Comparison of ENCODE assay signal across 8 cellular contexts in the genomic region with DNA sequence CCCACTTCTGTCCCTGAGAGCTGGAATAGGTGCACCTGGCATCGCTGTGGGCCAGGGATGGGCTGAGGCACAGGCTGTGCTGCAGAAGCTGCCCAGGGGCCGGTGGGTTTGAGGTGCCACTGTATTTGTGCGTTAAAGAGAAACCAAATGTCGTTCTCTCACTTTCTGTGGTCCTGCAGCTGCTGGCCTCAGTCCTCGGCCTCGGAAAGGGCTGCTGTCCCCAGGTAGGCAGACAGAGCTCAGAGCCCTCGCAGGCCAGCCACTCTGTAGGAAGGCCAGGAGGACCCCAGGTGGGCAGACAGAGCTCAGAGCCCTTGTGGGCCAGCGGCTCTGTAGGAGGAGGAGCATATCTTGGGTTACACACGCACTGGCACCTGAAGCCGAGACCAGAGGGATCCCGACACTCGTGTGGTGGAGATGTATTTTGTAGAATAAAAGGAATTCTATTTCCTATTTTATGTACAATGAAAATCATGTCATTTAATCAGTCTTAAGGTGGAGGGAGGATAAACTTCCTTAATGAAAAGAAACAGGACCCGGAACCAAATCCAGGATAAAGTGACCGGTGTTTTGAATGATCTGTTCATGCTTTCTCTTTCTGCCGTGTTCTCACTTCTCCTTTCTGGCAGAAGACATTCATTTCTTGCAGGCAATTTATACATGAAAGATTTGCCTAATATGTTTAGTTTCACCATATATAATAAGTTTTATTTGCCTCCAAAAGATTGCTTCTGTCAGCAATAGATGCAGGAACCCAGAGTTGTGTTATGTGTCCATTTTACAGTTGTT. TPM values are rescaled to one million over a fixed set of nuclear protein-coding genes. Genes with fewer than 3 reads are reported as not detected.
DNase-seq lines count a peak whose midpoint lies in the region; ATAC-seq and TF ChIP-seq lines count a peak whose summit lies in the region.

No MANE protein-coding gene starts in this region.

- H3K27me3 Mint-ChIP-seq in H9 (ENCODE audit: low read depth), result peaks cover 1% of the 10 kb centered on the region

- no peak overlapping the region for H2AK5ac ChIP-seq in H9 (ENCODE audit: insufficient read length, low read length)

- H3K79me1 ChIP-seq in H9 (ENCODE audit: insufficient read depth, low read depth, low read length, poor library complexity, severe bottlenecking), result no peaks in the 10 kb centered on the region

- H4K20me1 ChIP-seq in H9 (ENCODE audit: control insufficient read depth, insufficient read depth, insufficient read length), result no peaks in the 10 kb centered on the region

- peak overlapping the region in 1 of 2 experiments; percentile 57; a peak in 1 of 5 replicates for H3K4me3 Mint-ChIP-seq in H9

- H3K4me1 ChIP-seq in H9 (ENCODE audit: insufficient read depth, low read length), result peaks cover 3% of the 10 kb centered on the region; the same call in 1 of the 2 replicates
- H3K4me1 ChIP-seq in Panc1 (ENCODE audit: control insufficient read depth, insufficient read depth, low read length), result peaks cover 20% of the 10 kb centered on the region
- H3K4me1 ChIP-seq in right lobe of liver, result peaks cover 0 to 12% (median 2%) of the 10 kb centered on the region in 4 donors

- H3K27ac Mint-ChIP-seq in H9, result no peak overlapping the region

- no peak for DNase-seq in H9
- no peak for DNase-seq in Panc1 (ENCODE audit: low read depth, low spot score)
- no peak for DNase-seq in right lobe of liver
- DNase-seq in DMS 273 treated with DMSO at 0.1 percent for 48 hours (lab: John Stamatoyannopoulos, UW), result no peak
- DNase-seq in nucleus accumbens (lab: John Stamatoyannopoulos, UW), result no peak
- DNase-seq in D341Med (ENCODE audit: low spot score), result no peak

- peak overlapping the region; percentile 8; the same call in 1 of the 2 replicates for H3K4me3 ChIP-seq in GM08714 (ENCODE audit: low read length)
- peak overlapping the region; percentile 37 to 64 for H3K4me3 ChIP-seq in Panc1 (ENCODE audit: low read depth in 2 of 2, low read length in 2 of 2)
- no peak overlapping the region for H3K4me3 ChIP-seq in right lobe of liver

- POLR2A ChIA-PET in Panc1 (lab: Charles Lee), result no interaction called here

- H2BK5ac ChIP-seq in H9 (ENCODE audit: insufficient read length, low read length), result no peak overlapping the region

- in situ Hi-C loops in Panc1 (cut with HindIII; ENCODE audit: low pct_unique_long_range_greater_than_20kb, low sequenced_read_pairs), result no loop called here

- H3K9ac ChIP-seq in H9 (ENCODE audit: extremely low read depth, insufficient read length, low read length), result no peak overlapping the region

- H3K36me3 Mint-ChIP-seq in H9 (ENCODE audit: insufficient read depth in 1 of 3, low read depth in 3 of 3), result no peaks in the 10 kb centered on the region

- H3K27ac ChIP-seq in H9 (ENCODE audit: insufficient read length, low read depth, low read length) (no peak overlapping the region), Panc1 (ENCODE audit: low read length) (peak overlapping the region; percentile 86), right lobe of liver (peak overlapping the region; percentile 18 to 90 (median 81))

- H4K5ac ChIP-seq in H9 (ENCODE audit: insufficient read length, low read depth, low read length), result no peak overlapping the region

- intact Hi-C loops in Panc1 (cut with micrococcal nuclease; ENCODE audit: unreplicated experiment) (no loop called here), right lobe of liver (cut with DNase I) (no loop called here)

- no peak overlapping the region for H4K91ac ChIP-seq in H9 (ENCODE audit: insufficient read length, low read depth, low read length)

- peaks cover 55 to 72% of the 10 kb centered on the region in 2 experiments for H3K4me1 Mint-ChIP-seq in H9

- ATAC-seq in Panc1, result no peak
- ATAC-seq in right lobe of liver, result no peak
- no peak for ATAC-seq in HG02588 (IDR thresholded peaks at IDR 0.05; ENCODE audit: unreplicated experiment)

- H3K79me2 ChIP-seq in H9 (ENCODE audit: insufficient read depth, low read length), result no peaks in the 10 kb centered on the region

- CTCF ChIA-PET in Panc1 (lab: Charles Lee), result no interaction called here

- H3K4ac ChIP-seq in H9 (ENCODE audit: low read depth, low read length), result no peak overlapping the region

- H2BK20ac ChIP-seq in H9 (ENCODE audit: low read depth, low read length, poor library complexity, severe bottlenecking), result no peak overlapping the region

- H3K9me3 Mint-ChIP-seq in H9, result no peaks in the 10 kb centered on the region; a peak in 2 of 5 replicates

- no peak overlapping the region for H3K4me2 ChIP-seq in H9 (ENCODE audit: insufficient read depth, insufficient read length, low read length)

- H3K14ac ChIP-seq in H9 (ENCODE audit: insufficient read depth, low read length), result peak overlapping the region; percentile 57; the same call in 1 of the 2 replicates

- H3T11ph ChIP-seq in H9 (ENCODE audit: low read length), result no peak overlapping the region

- no peak overlapping the region for H2BK120ac ChIP-seq in H9 (ENCODE audit: low read depth, low read length, poor library complexity, severe bottlenecking)

- no peak overlapping the region for H3K56ac ChIP-seq in H9 (ENCODE audit: insufficient read length, low read depth, low read length)

- H3K23ac ChIP-seq in H9 (ENCODE audit: insufficient read length, low read depth, low read length), result no peak overlapping the region

- no peak overlapping the region for H4K8ac ChIP-seq in H9 (replicated peaks; ENCODE audit: insufficient read length, low read depth, low read length)

- no TSS peak for BruUV-seq in Panc1 (replicated peaks; lab: Mats Ljungman, UMichigan)

- H3K27me3 ChIP-seq in H9 (ENCODE audit: insufficient read depth, low read length), result no peaks in the 10 kb centered on the region
- H3K27me3 ChIP-seq in Panc1 (ENCODE audit: control insufficient read depth, insufficient read depth, low read length), result no peaks in the 10 kb centered on the region
- no peaks in the 10 kb centered on the region for H3K27me3 ChIP-seq in right lobe of liver

- no CpG with 5 or more reads among the region's 15 CpGs for WGBS in H9 (ENCODE audit: extremely low coverage, insufficient read length, low lambda C conversion rate)
- 67% methylated on average over 13 of the region's 15 CpGs for WGBS in right lobe of liver (ENCODE audit: insufficient coverage, low coverage, low lambda C conversion rate, missing lambda C conversion rate)

- H2BK15ac ChIP-seq in H9 (ENCODE audit: low read depth, low read length), result no peak overlapping the region

- TF ChIP-seq CTCF in H9 (conservative IDR thresholded peaks at IDR 0.05), result no peak
- TF ChIP-seq CTCF in Panc1 (IDR thresholded peaks at IDR 0.05), result no peak
- no peak for TF ChIP-seq CTCF in right lobe of liver (IDR thresholded peaks at IDR 0.05)

- no peak for TF ChIP-seq POLR2A in right lobe of liver (IDR thresholded peaks at IDR 0.05)

- no peaks in the 10 kb centered on the region for H3K36me3 ChIP-seq in Panc1 (ENCODE audit: control insufficient read depth, insufficient read depth, low read length)
- H3K36me3 ChIP-seq in right lobe of liver, result peaks cover 0 to 5% (median 0%) of the 10 kb centered on the region in 4 donors

- no peak overlapping the region for H2BK12ac ChIP-seq in H9 (ENCODE audit: insufficient read length, low read depth, low read length)

- no peak overlapping the region for H2AFZ ChIP-seq in H9 (ENCODE audit: low read length)

- no peaks in the 10 kb centered on the region for H3K23me2 ChIP-seq in H9 (ENCODE audit: insufficient read length, low read depth, low read length, poor library complexity, severe bottlenecking)

- H3K9me3 ChIP-seq in H9 (ENCODE audit: control insufficient read depth, low read depth, low read length), result no peaks in the 10 kb centered on the region
- no peaks in the 10 kb centered on the region for H3K9me3 ChIP-seq in Panc1 (ENCODE audit: control insufficient read depth, insufficient read depth, low read depth, low read length)
- H3K9me3 ChIP-seq in right lobe of liver, result no peaks in the 10 kb centered on the region

- no peak overlapping the region for H3K18ac ChIP-seq in H9 (ENCODE audit: insufficient read length, low read depth, low read length)

RNA-seq across cellular contexts. Expression of a gene that starts 54.4 kb away (rescaled TPM):
- 0.33 and 0.37 TPM in 2 replicates for total RNA-seq in H9 (2021)
- total RNA-seq in Panc1 (2021; ENCODE audit: unreplicated experiment), result 0.59 TPM
- 0.55 TPM for polyA plus RNA-seq in Panc1 (2012; ENCODE audit: insufficient read length)
- total RNA-seq in right lobe of liver, result 100 to 1,000 TPM in 5 of 6 experiments, 10 to 100 TPM in 1; 73.9 to 176 (median 140) TPM

Comparison
In these comparisons a context has a peak if more than half of its experiments do, and no peak if none do; other contexts are left out.
1. H3K4me3 ChIP-seq: peak in GM08714 (single experiment) and Panc1 (2 of 2); none in right lobe of liver (0 of 3).
2. RNA of a gene that starts 54.4 kb away (total RNA-seq): 73.9 to 176 TPM in right lobe of liver; 0.59 TPM in Panc1 (single experiment) and 0.33 to 0.37 TPM in H9; every median in the first group is over 10 times any median in the second.